In genomic region chr10:90148121-90148855, GRCh38 we compare ENCODE assay signal across 8 cellular contexts.
DNase-seq lines count a peak whose midpoint lies in the region; ATAC-seq, FAIRE-seq and TF ChIP-seq lines count a peak whose summit lies in the region.
"Had no signal": no experiment of that assay in that cellular context is flagged by ENCODE, and none has a peak within 500 bp of the region (broad histone marks: within the 10 kb centered on the region; RNA-seq: fewer than 3 reads in every experiment).

No MANE protein-coding gene starts in this region.

- peak; percentile 43 for FAIRE-seq in GM12891 (lab: Jason Lieb, UNC)

- TF ChIP-seq CTCF in cardiac fibroblast (IDR thresholded peaks at IDR 0.05; ENCODE audit: low read depth, low read length) = peak; percentile 67
- peak; percentile 69 for TF ChIP-seq CTCF in osteocyte (IDR thresholded peaks at IDR 0.05)

- H3K4me3 ChIP-seq in cardiac fibroblast (replicated peaks in 1 of 2; ENCODE audit: low read depth in 2 of 2, low read length in 2 of 2) = no peak overlapping the region

- ATAC-seq in GM18868 (IDR thresholded peaks at IDR 0.05; ENCODE audit: unreplicated experiment) = no peak
- ATAC-seq in stimulated activated naive CD8-positive, alpha-beta T cell treated with anti-CD3 and anti-CD28 coated beads, Interleukin-15, amount 100 ng/mL, for 72 hours = no peak
- ATAC-seq: naive thymus-derived CD8-positive, alpha-beta T cell had no signal

- no peaks in the 10 kb centered on the region for H3K36me3 Mint-ChIP-seq in osteocyte (ENCODE audit: unreplicated experiment)
- H3K36me3 Mint-ChIP-seq: naive thymus-derived CD8-positive, alpha-beta T cell had no signal

- no peaks in the 10 kb centered on the region for H3K4me1 Mint-ChIP-seq in osteocyte (ENCODE audit: unreplicated experiment)
- H3K4me1 Mint-ChIP-seq in stimulated activated naive CD8-positive, alpha-beta T cell treated with anti-CD3 and anti-CD28 coated beads, Interleukin-15, amount 100 ng/mL, for 72 hours = no peaks in the 10 kb centered on the region
- H3K4me1 Mint-ChIP-seq: naive thymus-derived CD8-positive, alpha-beta T cell had no signal

- TF ChIP-seq POLR2A in GM12891 (IDR thresholded peaks at IDR 0.05; ENCODE audit: low read depth, low read length) = no peak

- H3K27ac Mint-ChIP-seq in osteocyte (ENCODE audit: unreplicated experiment) = no peak overlapping the region
- H3K27ac Mint-ChIP-seq in stimulated activated naive CD8-positive, alpha-beta T cell treated with anti-CD3 and anti-CD28 coated beads, Interleukin-15, amount 100 ng/mL, for 72 hours = no peak overlapping the region
- H3K27ac Mint-ChIP-seq: naive thymus-derived CD8-positive, alpha-beta T cell had no signal

- no peak for DNase-seq in GM12891 (ENCODE audit: insufficient read length, low spot score)
- peak; percentile 54 for DNase-seq in NCI-H1694 treated with DMSO at 0.1 percent for 48 hours (lab: John Stamatoyannopoulos, UW)
- DNase-seq in cardiac fibroblast (ENCODE audit: low read depth in 2 of 2) = peak; percentile 69 to 77
- no peak for DNase-seq in osteocyte (ENCODE audit: extremely low spot score, unreplicated experiment)
- no peak for DNase-seq in activated CD4-positive, CD25-positive, alpha-beta regulatory T cell treated with anti-CD3 and anti-CD28 coated beads, Interleukin-2, amount 50 U/mL, for 72 hours
- DNase-seq in stimulated activated naive CD8-positive, alpha-beta T cell treated with anti-CD3 and anti-CD28 coated beads, Interleukin-15, amount 100 ng/mL, for 72 hours = no peak
- DNase-seq: naive thymus-derived CD8-positive, alpha-beta T cell had no signal

- no peak overlapping the region for H3K4me3 Mint-ChIP-seq in osteocyte (ENCODE audit: unreplicated experiment)
- H3K4me3 Mint-ChIP-seq in stimulated activated naive CD8-positive, alpha-beta T cell treated with anti-CD3 and anti-CD28 coated beads, Interleukin-15, amount 100 ng/mL, for 72 hours = no peak overlapping the region
- H3K4me3 Mint-ChIP-seq: naive thymus-derived CD8-positive, alpha-beta T cell had no signal

- no peaks in the 10 kb centered on the region for H3K9me3 Mint-ChIP-seq in osteocyte (ENCODE audit: unreplicated experiment)
- H3K9me3 Mint-ChIP-seq in stimulated activated naive CD8-positive, alpha-beta T cell treated with anti-CD3 and anti-CD28 coated beads, Interleukin-15, amount 100 ng/mL, for 72 hours = no peaks in the 10 kb centered on the region

- peaks cover 20% of the 10 kb centered on the region for H3K27me3 Mint-ChIP-seq in osteocyte (ENCODE audit: unreplicated experiment)
- H3K27me3 Mint-ChIP-seq in stimulated activated naive CD8-positive, alpha-beta T cell treated with anti-CD3 and anti-CD28 coated beads, Interleukin-15, amount 100 ng/mL, for 72 hours = no peaks in the 10 kb centered on the region

TF ChIP-seq in GM12891, 5 proteins besides CTCF, POLR2A, EP300 and RAD21:
- TF ChIP-seq PAX5 (IDR thresholded peaks at IDR 0.05; ENCODE audit: insufficient read depth, low read length, severe bottlenecking) (no peak), POU2F2 (IDR thresholded peaks at IDR 0.05; ENCODE audit: low read depth, low read length) (no peak), SPI1 (IDR thresholded peaks at IDR 0.05; ENCODE audit: low read depth, low read length) (no peak), POLR2AphosphoS5 (IDR thresholded peaks at IDR 0.05; ENCODE audit: low read depth, low read length) (no peak), TAF1 (IDR thresholded peaks at IDR 0.05; ENCODE audit: low read depth, low read length) (no peak)

Comparison
In these comparisons a context has a peak if more than half of its experiments do, and no peak if none do; other contexts are left out.
1. DNase-seq: peak in NCI-H1694 treated with DMSO at 0.1 percent for 48 hours (single experiment) and cardiac fibroblast (2 of 2); none in GM12891 (single experiment), osteocyte (single experiment), activated CD4-positive, CD25-positive, alpha-beta regulatory T cell treated with anti-CD3 and anti-CD28 coated beads, Interleukin-2, amount 50 U/mL, for 72 hours (single experiment) and stimulated activated naive CD8-positive, alpha-beta T cell treated with anti-CD3 and anti-CD28 coated beads, Interleukin-15, amount 100 ng/mL, for 72 hours (0 of 2).